1 cellular context compared by ENCODE assay signal in the genomic region with DNA sequence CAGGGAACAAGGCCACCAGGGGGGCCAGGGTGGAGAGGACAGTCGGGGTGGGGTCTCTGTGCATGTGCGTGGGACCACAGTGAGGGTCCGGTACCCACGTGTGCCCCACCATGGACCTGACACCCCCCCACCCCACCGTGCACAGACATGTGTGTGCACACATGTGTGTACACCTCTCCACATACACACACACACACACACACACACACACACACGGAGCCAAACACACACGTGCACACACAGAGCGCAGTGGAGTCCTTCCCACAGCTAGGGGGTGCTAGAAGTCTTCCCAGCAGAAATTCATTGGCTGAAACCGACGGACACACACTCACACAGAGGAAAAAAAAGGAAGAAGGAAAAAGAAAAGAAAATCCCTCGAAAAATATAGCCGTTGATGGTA.
TF ChIP-seq lines count a peak whose summit lies in the region.

No MANE protein-coding gene starts in this region.

TF ChIP-seq in K562, 482 proteins besides CTCF, POLR2A, EP300 and RAD21 (continued from another document and continues in another):
- TF ChIP-seq, protein P1, sequence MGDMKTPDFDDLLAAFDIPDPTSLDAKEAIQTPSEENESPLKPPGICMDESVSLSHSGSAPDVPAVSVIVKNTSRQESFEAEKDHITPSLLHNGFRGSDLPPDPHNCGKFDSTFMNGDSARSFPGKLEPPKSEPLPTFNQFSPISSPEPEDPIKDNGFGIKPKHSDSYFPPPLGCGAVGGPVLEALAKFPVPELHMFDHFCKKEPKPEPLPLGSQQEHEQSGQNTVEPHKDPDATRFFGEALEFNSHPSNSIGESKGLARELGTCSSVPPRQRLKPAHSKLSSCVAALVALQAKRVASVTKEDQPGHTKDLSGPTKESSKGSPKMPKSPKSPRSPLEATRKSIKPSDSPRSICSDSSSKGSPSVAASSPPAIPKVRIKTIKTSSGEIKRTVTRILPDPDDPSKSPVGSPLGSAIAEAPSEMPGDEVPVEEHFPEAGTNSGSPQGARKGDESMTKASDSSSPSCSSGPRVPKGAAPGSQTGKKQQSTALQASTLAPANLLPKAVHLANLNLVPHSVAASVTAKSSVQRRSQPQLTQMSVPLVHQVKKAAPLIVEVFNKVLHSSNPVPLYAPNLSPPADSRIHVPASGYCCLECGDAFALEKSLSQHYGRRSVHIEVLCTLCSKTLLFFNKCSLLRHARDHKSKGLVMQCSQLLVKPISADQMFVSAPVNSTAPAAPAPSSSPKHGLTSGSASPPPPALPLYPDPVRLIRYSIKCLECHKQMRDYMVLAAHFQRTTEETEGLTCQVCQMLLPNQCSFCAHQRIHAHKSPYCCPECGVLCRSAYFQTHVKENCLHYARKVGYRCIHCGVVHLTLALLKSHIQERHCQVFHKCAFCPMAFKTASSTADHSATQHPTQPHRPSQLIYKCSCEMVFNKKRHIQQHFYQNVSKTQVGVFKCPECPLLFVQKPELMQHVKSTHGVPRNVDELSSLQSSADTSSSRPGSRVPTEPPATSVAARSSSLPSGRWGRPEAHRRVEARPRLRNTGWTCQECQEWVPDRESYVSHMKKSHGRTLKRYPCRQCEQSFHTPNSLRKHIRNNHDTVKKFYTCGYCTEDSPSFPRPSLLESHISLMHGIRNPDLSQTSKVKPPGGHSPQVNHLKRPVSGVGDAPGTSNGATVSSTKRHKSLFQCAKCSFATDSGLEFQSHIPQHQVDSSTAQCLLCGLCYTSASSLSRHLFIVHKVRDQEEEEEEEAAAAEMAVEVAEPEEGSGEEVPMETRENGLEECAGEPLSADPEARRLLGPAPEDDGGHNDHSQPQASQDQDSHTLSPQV (IDR thresholded peaks at IDR 0.05): no peak
- TF ChIP-seq MIER1 (IDR thresholded peaks at IDR 0.05; ENCODE audit: low read depth): no peak
- no peak for TF ChIP-seq MEF2A (IDR thresholded peaks at IDR 0.05; ENCODE audit: control insufficient read depth, low read depth, low read length)
- no peak for TF ChIP-seq HDAC2 (IDR thresholded peaks at IDR 0.05)
- no peak for TF ChIP-seq SRSF9 (IDR thresholded peaks at IDR 0.05; ENCODE audit: borderline replicate concordance, low read depth, low read length)
- TF ChIP-seq, protein P2, sequence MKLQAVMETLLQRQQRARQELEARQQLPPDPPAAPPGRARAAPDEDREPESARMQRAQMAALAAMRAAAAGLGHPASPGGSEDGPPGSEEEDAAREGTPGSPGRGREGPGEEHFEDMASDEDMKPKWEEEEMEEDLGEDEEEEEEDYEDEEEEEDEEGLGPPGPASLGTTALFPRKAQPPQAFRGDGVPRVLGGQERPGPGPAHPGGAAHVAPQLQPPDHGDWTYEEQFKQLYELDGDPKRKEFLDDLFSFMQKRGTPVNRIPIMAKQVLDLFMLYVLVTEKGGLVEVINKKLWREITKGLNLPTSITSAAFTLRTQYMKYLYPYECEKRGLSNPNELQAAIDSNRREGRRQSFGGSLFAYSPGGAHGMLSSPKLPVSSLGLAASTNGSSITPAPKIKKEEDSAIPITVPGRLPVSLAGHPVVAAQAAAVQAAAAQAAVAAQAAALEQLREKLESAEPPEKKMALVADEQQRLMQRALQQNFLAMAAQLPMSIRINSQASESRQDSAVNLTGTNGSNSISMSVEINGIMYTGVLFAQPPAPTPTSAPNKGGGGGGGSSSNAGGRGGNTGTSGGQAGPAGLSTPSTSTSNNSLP (IDR thresholded peaks at IDR 0.05; ENCODE audit: borderline replicate concordance, low read depth, low read length): no peak
- TF ChIP-seq ATF1 (CRISPR knock-in tag; IDR thresholded peaks at IDR 0.05): no peak
- TF ChIP-seq ATF1 (tag; IDR thresholded peaks at IDR 0.05): peak; percentile 27; the same call in 1 of the 2 replicates
- TF ChIP-seq MBD2 (IDR thresholded peaks at IDR 0.05; ENCODE audit: borderline replicate concordance, low read depth): no peak
- TF ChIP-seq, protein P3, sequence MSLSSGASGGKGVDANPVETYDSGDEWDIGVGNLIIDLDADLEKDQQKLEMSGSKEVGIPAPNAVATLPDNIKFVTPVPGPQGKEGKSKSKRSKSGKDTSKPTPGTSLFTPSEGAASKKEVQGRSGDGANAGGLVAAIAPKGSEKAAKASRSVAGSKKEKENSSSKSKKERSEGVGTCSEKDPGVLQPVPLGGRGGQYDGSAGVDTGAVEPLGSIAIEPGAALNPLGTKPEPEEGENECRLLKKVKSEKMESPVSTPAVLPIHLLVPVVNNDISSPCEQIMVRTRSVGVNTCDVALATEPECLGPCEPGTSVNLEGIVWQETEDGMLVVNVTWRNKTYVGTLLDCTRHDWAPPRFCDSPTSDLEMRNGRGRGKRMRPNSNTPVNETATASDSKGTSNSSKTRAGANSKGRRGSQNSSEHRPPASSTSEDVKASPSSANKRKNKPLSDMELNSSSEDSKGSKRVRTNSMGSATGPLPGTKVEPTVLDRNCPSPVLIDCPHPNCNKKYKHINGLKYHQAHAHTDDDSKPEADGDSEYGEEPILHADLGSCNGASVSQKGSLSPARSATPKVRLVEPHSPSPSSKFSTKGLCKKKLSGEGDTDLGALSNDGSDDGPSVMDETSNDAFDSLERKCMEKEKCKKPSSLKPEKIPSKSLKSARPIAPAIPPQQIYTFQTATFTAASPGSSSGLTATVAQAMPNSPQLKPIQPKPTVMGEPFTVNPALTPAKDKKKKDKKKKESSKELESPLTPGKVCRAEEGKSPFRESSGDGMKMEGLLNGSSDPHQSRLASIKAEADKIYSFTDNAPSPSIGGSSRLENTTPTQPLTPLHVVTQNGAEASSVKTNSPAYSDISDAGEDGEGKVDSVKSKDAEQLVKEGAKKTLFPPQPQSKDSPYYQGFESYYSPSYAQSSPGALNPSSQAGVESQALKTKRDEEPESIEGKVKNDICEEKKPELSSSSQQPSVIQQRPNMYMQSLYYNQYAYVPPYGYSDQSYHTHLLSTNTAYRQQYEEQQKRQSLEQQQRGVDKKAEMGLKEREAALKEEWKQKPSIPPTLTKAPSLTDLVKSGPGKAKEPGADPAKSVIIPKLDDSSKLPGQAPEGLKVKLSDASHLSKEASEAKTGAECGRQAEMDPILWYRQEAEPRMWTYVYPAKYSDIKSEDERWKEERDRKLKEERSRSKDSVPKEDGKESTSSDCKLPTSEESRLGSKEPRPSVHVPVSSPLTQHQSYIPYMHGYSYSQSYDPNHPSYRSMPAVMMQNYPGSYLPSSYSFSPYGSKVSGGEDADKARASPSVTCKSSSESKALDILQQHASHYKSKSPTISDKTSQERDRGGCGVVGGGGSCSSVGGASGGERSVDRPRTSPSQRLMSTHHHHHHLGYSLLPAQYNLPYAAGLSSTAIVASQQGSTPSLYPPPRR (CRISPR knock-in tag; IDR thresholded peaks at IDR 0.05; ENCODE audit: borderline replicate concordance): no peak
- TF ChIP-seq ZNF140 (CRISPR knock-in tag; IDR thresholded peaks at IDR 0.05): no peak
- TF ChIP-seq, protein P4, sequence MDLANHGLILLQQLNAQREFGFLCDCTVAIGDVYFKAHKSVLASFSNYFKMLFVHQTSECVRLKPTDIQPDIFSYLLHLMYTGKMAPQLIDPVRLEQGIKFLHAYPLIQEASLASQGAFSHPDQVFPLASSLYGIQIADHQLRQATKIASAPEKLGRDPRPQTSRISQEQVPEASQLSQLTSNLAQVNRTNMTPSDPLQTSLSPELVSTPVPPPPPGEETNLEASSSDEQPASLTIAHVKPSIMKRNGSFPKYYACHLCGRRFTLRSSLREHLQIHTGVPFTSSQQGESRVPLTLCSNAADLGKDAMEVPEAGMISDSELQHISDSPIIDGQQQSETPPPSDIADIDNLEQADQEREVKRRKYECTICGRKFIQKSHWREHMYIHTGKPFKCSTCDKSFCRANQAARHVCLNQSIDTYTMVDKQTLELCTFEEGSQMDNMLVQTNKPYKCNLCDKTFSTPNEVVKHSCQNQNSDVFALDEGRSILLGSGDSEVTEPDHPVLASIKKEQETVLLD (IDR thresholded peaks at IDR 0.05): no peak
- TF ChIP-seq NCOA6 (IDR thresholded peaks at IDR 0.05): no peak
- TF ChIP-seq, protein P5, sequence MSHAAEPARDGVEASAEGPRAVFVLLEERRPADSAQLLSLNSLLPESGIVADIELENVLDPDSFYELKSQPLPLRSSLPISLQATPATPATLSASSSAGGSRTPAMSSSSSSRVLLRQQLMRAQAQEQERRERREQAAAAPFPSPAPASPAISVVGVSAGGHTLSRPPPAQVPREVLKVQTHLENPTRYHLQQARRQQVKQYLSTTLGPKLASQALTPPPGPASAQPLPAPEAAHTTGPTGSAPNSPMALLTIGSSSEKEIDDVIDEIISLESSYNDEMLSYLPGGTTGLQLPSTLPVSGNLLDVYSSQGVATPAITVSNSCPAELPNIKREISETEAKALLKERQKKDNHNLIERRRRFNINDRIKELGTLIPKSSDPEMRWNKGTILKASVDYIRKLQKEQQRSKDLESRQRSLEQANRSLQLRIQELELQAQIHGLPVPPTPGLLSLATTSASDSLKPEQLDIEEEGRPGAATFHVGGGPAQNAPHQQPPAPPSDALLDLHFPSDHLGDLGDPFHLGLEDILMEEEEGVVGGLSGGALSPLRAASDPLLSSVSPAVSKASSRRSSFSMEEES (CRISPR knock-in tag; IDR thresholded peaks at IDR 0.05): no peak
- no peak for TF ChIP-seq ZNF41 (CRISPR knock-in tag; conservative IDR thresholded peaks at IDR 0.05)
- no peak for TF ChIP-seq GABPB1 (CRISPR knock-in tag; IDR thresholded peaks at IDR 0.05)
- TF ChIP-seq NFYB (IDR thresholded peaks at IDR 0.05; ENCODE audit: extremely low read depth, insufficient read length): no peak
- TF ChIP-seq MCM7 (IDR thresholded peaks at IDR 0.05): no peak
- no peak for TF ChIP-seq NRF1 (conservative IDR thresholded peaks at IDR 0.05 in 1 of 2, IDR thresholded peaks at IDR 0.05 in 1 of 2)
- TF ChIP-seq RBBP5 (IDR thresholded peaks at IDR 0.05; ENCODE audit: borderline replicate concordance, insufficient read depth, low read length, poor library complexity, severe bottlenecking): no peak
- TF ChIP-seq NFIC (IDR thresholded peaks at IDR 0.05): peak; percentile 47; the same call in 1 of the 2 replicates
- TF ChIP-seq CC2D1A (IDR thresholded peaks at IDR 0.05): peak; percentile 84
- TF ChIP-seq, protein P6, sequence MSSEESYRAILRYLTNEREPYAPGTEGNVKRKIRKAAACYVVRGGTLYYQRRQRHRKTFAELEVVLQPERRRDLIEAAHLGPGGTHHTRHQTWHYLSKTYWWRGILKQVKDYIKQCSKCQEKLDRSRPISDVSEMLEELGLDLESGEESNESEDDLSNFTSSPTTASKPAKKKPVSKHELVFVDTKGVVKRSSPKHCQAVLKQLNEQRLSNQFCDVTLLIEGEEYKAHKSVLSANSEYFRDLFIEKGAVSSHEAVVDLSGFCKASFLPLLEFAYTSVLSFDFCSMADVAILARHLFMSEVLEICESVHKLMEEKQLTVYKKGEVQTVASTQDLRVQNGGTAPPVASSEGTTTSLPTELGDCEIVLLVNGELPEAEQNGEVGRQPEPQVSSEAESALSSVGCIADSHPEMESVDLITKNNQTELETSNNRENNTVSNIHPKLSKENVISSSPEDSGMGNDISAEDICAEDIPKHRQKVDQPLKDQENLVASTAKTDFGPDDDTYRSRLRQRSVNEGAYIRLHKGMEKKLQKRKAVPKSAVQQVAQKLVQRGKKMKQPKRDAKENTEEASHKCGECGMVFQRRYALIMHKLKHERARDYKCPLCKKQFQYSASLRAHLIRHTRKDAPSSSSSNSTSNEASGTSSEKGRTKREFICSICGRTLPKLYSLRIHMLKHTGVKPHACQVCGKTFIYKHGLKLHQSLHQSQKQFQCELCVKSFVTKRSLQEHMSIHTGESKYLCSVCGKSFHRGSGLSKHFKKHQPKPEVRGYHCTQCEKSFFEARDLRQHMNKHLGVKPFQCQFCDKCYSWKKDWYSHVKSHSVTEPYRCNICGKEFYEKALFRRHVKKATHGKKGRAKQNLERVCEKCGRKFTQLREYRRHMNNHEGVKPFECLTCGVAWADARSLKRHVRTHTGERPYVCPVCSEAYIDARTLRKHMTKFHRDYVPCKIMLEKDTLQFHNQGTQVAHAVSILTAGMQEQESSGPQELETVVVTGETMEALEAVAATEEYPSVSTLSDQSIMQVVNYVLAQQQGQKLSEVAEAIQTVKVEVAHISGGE (CRISPR knock-in tag; IDR thresholded peaks at IDR 0.05): no peak
- TF ChIP-seq, protein P7, sequence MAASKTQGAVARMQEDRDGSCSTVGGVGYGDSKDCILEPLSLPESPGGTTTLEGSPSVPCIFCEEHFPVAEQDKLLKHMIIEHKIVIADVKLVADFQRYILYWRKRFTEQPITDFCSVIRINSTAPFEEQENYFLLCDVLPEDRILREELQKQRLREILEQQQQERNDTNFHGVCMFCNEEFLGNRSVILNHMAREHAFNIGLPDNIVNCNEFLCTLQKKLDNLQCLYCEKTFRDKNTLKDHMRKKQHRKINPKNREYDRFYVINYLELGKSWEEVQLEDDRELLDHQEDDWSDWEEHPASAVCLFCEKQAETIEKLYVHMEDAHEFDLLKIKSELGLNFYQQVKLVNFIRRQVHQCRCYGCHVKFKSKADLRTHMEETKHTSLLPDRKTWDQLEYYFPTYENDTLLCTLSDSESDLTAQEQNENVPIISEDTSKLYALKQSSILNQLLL (CRISPR knock-in tag; IDR thresholded peaks at IDR 0.05; ENCODE audit: borderline replicate concordance): no peak
- TF ChIP-seq DPF2 (IDR thresholded peaks at IDR 0.05): peak; percentile 36; the same call in 1 of the 2 replicates
- TF ChIP-seq CEBPB (tag; IDR thresholded peaks at IDR 0.05): no peak
- TF ChIP-seq TFAM (CRISPR knock-in tag; conservative IDR thresholded peaks at IDR 0.05): no peak
- no peak for TF ChIP-seq KLF10 (CRISPR knock-in tag; IDR thresholded peaks at IDR 0.05)
- TF ChIP-seq IFI16 (CRISPR knock-in tag; IDR thresholded peaks at IDR 0.05): no peak
- TF ChIP-seq SRSF3 (IDR thresholded peaks at IDR 0.05; ENCODE audit: insufficient read depth, low read length): no peak
- no peak for TF ChIP-seq ZNF224 (CRISPR knock-in tag; IDR thresholded peaks at IDR 0.05)
- TF ChIP-seq, protein P8, sequence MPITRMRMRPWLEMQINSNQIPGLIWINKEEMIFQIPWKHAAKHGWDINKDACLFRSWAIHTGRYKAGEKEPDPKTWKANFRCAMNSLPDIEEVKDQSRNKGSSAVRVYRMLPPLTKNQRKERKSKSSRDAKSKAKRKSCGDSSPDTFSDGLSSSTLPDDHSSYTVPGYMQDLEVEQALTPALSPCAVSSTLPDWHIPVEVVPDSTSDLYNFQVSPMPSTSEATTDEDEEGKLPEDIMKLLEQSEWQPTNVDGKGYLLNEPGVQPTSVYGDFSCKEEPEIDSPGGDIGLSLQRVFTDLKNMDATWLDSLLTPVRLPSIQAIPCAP (CRISPR knock-in tag; IDR thresholded peaks at IDR 0.05; ENCODE audit: borderline replicate concordance): no peak
- no peak for TF ChIP-seq KLF6 (CRISPR knock-in tag; IDR thresholded peaks at IDR 0.05; ENCODE audit: borderline replicate concordance)
- TF ChIP-seq SETDB1 (IDR thresholded peaks at IDR 0.05; ENCODE audit: low read length): no peak
- TF ChIP-seq, protein P9, sequence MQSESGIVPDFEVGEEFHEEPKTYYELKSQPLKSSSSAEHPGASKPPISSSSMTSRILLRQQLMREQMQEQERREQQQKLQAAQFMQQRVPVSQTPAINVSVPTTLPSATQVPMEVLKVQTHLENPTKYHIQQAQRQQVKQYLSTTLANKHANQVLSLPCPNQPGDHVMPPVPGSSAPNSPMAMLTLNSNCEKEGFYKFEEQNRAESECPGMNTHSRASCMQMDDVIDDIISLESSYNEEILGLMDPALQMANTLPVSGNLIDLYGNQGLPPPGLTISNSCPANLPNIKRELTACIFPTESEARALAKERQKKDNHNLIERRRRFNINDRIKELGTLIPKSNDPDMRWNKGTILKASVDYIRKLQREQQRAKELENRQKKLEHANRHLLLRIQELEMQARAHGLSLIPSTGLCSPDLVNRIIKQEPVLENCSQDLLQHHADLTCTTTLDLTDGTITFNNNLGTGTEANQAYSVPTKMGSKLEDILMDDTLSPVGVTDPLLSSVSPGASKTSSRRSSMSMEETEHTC (IDR thresholded peaks at IDR 0.05): no peak
- TF ChIP-seq, protein P10, sequence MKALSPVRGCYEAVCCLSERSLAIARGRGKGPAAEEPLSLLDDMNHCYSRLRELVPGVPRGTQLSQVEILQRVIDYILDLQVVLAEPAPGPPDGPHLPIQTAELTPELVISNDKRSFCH (CRISPR knock-in tag; IDR thresholded peaks at IDR 0.05): no peak
- TF ChIP-seq, protein P10 (tag; IDR thresholded peaks at IDR 0.05): no peak
- no peak for TF ChIP-seq POLR2H (tag; IDR thresholded peaks at IDR 0.05; ENCODE audit: low read depth)
